Comparison of ENCODE assay signal across 23 cellular contexts in the genomic region with DNA sequence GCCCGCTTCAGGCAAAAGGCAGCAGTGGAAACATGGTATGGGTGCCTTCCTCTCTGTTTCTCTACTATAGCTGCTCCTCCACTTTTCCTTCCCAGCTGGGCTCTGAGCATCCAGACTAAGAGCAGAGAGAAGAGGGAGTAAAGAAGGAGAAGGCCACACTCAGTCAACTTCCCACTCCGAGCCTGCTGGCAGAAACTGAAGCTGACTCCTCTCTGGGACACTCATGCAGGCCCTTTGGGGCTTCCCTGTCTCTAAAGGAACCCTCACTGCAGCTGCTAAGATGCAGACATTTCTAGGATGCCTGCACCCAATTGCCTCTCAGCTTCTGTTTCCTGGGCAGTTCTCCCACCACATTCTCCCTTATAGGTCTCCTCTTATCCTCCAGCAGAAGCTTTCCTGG.
"Had no signal": no experiment of that assay in that cellular context is flagged by ENCODE, and none has a peak within 500 bp of the region (broad histone marks: within the 10 kb centered on the region; RNA-seq: fewer than 3 reads in every experiment).

No MANE protein-coding gene starts in this region.

- H3K4me1 Mint-ChIP-seq: immature natural killer cell; naive thymus-derived CD8-positive, alpha-beta T cell had no signal

- H3K4me1 ChIP-seq: colonic mucosa, testis, tibial nerve, upper lobe of right lung, vagina had no signal

- DNase-seq: colonic mucosa; effector memory CD4-positive, alpha-beta T cell; gastrocnemius medialis; glutamatergic neuron; immature natural killer cell; kidney; left colon; mammary epithelial cell; naive thymus-derived CD8-positive, alpha-beta T cell; psoas muscle; retina; stimulated activated CD4-positive, alpha-beta T cell treated with anti-CD3 and anti-CD28 coated beads, Interleukin-2, amount 100 ng/mL, for 24 hours; stimulated activated CD4-positive, alpha-beta T cell treated with anti-CD3 and anti-CD28 coated beads, Interleukin-4, amount 100 ng/mL, for 4 hours; stimulated activated naive CD4-positive, alpha-beta T cell; testis; upper lobe of right lung had no signal

- H3K9me3 Mint-ChIP-seq: naive thymus-derived CD8-positive, alpha-beta T cell had no signal

- H3K9me3 ChIP-seq: colonic mucosa, esophagus muscularis mucosa, gastrocnemius medialis, neutrophil, psoas muscle, testis, tibial nerve, upper lobe of right lung, vagina had no signal

- FAIRE-seq: kidney had no signal

- H3K27me3 ChIP-seq: colonic mucosa, esophagus muscularis mucosa, gastrocnemius medialis, neutrophil, testis, tibial nerve, upper lobe of right lung, vagina had no signal

- H3K27ac Mint-ChIP-seq: immature natural killer cell; naive thymus-derived CD8-positive, alpha-beta T cell had no signal

- H3K27ac ChIP-seq: colonic mucosa, epithelial cell of prostate, esophagus muscularis mucosa, gastrocnemius medialis, neutrophil, psoas muscle, skin epidermis, testis, tibial nerve, upper lobe of right lung, vagina had no signal

- H3K4me3 Mint-ChIP-seq: immature natural killer cell had no signal

- H3K36me3 ChIP-seq: colonic mucosa, esophagus muscularis mucosa, gastrocnemius medialis, neutrophil, tibial nerve, upper lobe of right lung, vagina had no signal

- ATAC-seq: gastrocnemius medialis; left colon; naive thymus-derived CD8-positive, alpha-beta T cell; psoas muscle; sciatic nerve; upper lobe of right lung had no signal

- H3K4me3 ChIP-seq: colonic mucosa, esophagus muscularis mucosa, gastrocnemius medialis, psoas muscle, skin epidermis, testis, tibial nerve, upper lobe of right lung, vagina had no signal
